24 cellular contexts compared by ENCODE assay signal in the genomic region with DNA sequence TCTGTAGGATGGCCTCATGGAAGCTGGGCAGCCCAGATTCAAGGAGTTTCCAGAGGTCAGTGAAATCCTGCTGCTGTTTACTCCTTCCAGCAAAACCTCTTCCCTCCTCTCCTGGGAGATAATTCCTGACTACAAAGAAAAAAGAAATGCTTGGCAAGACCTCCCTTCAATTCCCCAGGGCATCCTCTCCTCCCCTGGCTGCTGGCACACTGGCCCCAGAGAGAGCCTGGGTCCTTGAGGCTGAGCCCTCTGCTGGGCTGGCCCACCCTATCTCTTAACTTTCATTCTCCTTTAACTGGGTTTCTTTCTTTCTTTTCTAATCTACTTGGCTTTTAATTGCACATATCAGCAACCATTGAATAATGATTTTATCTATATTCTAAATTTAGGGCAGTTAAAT. TPM values are rescaled to one million over a fixed set of nuclear protein-coding genes. Genes with fewer than 3 reads are reported as not detected.
"Had no signal": no experiment of that assay in that cellular context is flagged by ENCODE, and none has a peak within 500 bp of the region (broad histone marks: within the 10 kb centered on the region; RNA-seq: fewer than 3 reads in every experiment).

No MANE protein-coding gene starts in this region.

- H3K4me1 ChIP-seq: SJSA1 had no signal

- H3K4me3 ChIP-seq: SJSA1, SK-N-MC had no signal

- H3K27ac ChIP-seq: SJSA1, SK-N-MC had no signal

- H3K9me3 ChIP-seq: SJSA1 had no signal

- DNase-seq: KBM-7; MV-4-11; NCI-H1105; NCI-H1436 treated with DMSO at 0.1 percent for 48 hours; NCI-H1694; NCI-H187 treated with DMSO at 0.1 percent for 48 hours; NCI-H2029 treated with DMSO at 0.1 percent for 48 hours; NCI-H2107; NCI-H2171 treated with DMSO at 0.1 percent for 48 hours; NCI-H345; NCI-H446 treated with DMSO at 0.1 percent for 48 hours; NCI-H510A treated with DMSO at 0.1 percent for 48 hours; NCI-H526; NK-92 treated with Interleukin-12 subunit alpha and Interleukin-12 subunit beta, amount 100 ng/mL, for 24 hours; Right ventricle myocardium superior; RPMI8226; SIG-M5; T-helper 2 cell had no signal

- H3K36me3 ChIP-seq: SJSA1 had no signal

RNA-seq across cellular contexts. Expression of gene DRGX, which starts 7.7 kb away (rescaled TPM):
- total RNA-seq: HT-29; LHCN-M2; MCF 10A; Right ventricle myocardium superior; SJSA1; T-helper 1 cell treated with Interleukin-12 subunit alpha and Interleukin-12 subunit beta and Interleukin-4 antibody, amounts not matched to agents 30 ng/mL and 1 ng/mL, for 36 hours had no signal
